ENCODE assay signal across 8 cellular contexts in the genomic region with DNA sequence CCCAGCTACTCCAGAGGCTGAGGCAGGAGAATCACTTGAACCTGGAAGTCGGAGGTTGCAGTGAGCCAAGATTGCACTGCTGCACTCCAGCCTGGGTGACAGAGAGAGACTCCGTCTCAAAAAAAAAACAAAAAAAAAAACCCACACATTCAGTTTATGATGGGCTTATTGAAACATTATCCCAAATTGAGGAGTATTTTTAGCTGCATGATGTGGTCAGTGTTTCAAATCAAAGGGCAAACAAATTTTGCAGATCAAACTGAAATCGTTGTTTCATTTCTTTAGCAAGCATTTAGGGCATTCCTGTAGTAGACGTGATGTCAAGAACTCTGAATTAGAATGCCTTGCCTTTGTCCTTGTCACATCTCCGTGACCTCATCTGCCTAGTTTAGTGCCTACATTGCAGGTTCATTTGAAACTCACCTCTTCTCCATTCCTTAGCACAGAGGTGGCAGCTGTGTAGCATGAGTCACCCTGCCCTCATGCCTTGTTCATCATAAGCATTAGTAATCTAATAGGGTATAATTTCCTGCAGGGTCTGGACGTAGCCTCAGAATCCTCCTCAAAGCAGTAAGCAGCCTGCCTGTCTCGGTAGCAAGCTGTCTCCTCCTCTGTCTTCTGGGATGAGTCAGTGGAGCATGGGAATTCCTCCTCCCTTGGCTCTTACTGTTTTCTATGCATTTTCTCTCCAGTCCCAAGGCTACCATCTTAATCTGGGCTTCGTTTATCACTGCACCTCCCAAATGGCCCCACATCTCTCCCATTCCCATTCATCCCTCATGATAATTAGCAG.
DNase-seq lines count a peak whose midpoint lies in the region; TF ChIP-seq lines count a peak whose summit lies in the region.

No MANE protein-coding gene starts in this region.

- 91 to 96% methylated on average over 8 of the region's 8 CpGs for WGBS in thyroid gland, 2 donors

- H3K36me3 ChIP-seq in thyroid gland, result peaks cover 22 to 27% of the 10 kb centered on the region in 2 donors
- peaks cover 6% of the 10 kb centered on the region for H3K36me3 ChIP-seq in H7 (replicated peaks; ENCODE audit: control insufficient read depth, insufficient read depth, low read length)

- no peaks in the 10 kb centered on the region for H3K9me3 ChIP-seq in thyroid gland

- no peak for TF ChIP-seq CTCF in thyroid gland (IDR thresholded peaks at IDR 0.05)

- H3K27ac Mint-ChIP-seq in T-helper 2 cell treated with Interferon-gamma antibody and Interleukin-4, amounts not matched to agents 5 μg/mL and 100 μg/mL, for 36 hours, result peak overlapping the region; percentile 82

- intact Hi-C loops in thyroid gland (cut with DNase I), result no loop called here

- H3K36me3 Mint-ChIP-seq in T-helper 2 cell treated with Interferon-gamma antibody and Interleukin-4, amounts not matched to agents 5 μg/mL and 100 μg/mL, for 36 hours (ENCODE audit: low read depth), result peaks cover 34% of the 10 kb centered on the region

- no peak overlapping the region for H3K27ac ChIP-seq in thyroid gland

- no peak overlapping the region for H3K4me3 Mint-ChIP-seq in T-helper 2 cell treated with Interferon-gamma antibody and Interleukin-4, amounts not matched to agents 5 μg/mL and 100 μg/mL, for 36 hours

- DNase-seq in NCI-H2196 (lab: John Stamatoyannopoulos, UW; ENCODE audit: unreplicated experiment) (peak; percentile 7), NCI-H2196 treated with DMSO at 0.1 percent for 48 hours (lab: John Stamatoyannopoulos, UW; ENCODE audit: unreplicated experiment) (no peak), fibroblast of the conjunctiva (ENCODE audit: low read depth) (peak; percentile 64), thyroid gland (no peak), H7 (no peak), GM19240 (ENCODE audit: insufficient read length, low spot score) (no peak)
- no peak for DNase-seq in T-helper 2 cell treated with Interferon-gamma antibody and Interleukin-4, amounts not matched to agents 5 μg/mL and 100 μg/mL, for 36 hours (ENCODE audit: low spot score)
- peak in 2 of 3 experiments; percentile 18 to 32 for DNase-seq in stimulated activated CD4-positive, alpha-beta T cell treated with anti-CD3 and anti-CD28 coated beads, TNF-alpha, amount 100 ng/mL, for 24 hours (ENCODE audit: low read depth in 3 of 3)

- no peak overlapping the region for H3K4me3 ChIP-seq in thyroid gland (replicated peaks in 1 of 3)
- no peak overlapping the region for H3K4me3 ChIP-seq in H7 (ENCODE audit: insufficient read depth, low read depth, low read length)

- H3K4me1 Mint-ChIP-seq in T-helper 2 cell treated with Interferon-gamma antibody and Interleukin-4, amounts not matched to agents 5 μg/mL and 100 μg/mL, for 36 hours (ENCODE audit: low read depth), result peaks cover 24% of the 10 kb centered on the region

- no peaks in the 10 kb centered on the region for H3K27me3 ChIP-seq in thyroid gland
- no peaks in the 10 kb centered on the region for H3K27me3 ChIP-seq in H7 (ENCODE audit: control insufficient read depth, insufficient read depth, low read length)

- TF ChIP-seq POLR2A in thyroid gland (IDR thresholded peaks at IDR 0.05), result no peak

- H3K9me3 Mint-ChIP-seq in T-helper 2 cell treated with Interferon-gamma antibody and Interleukin-4, amounts not matched to agents 5 μg/mL and 100 μg/mL, for 36 hours, result no peaks in the 10 kb centered on the region

- no peaks in the 10 kb centered on the region for H3K4me1 ChIP-seq in thyroid gland

- H3K27me3 Mint-ChIP-seq in T-helper 2 cell treated with Interferon-gamma antibody and Interleukin-4, amounts not matched to agents 5 μg/mL and 100 μg/mL, for 36 hours (ENCODE audit: low read depth), result no peaks in the 10 kb centered on the region

Comparison
In these comparisons a context has a peak if more than half of its experiments do, and no peak if none do; other contexts are left out.
1. DNase-seq: peak in NCI-H2196 (single experiment), fibroblast of the conjunctiva (single experiment) and stimulated activated CD4-positive, alpha-beta T cell treated with anti-CD3 and anti-CD28 coated beads, TNF-alpha, amount 100 ng/mL, for 24 hours (2 of 3); none in NCI-H2196 treated with DMSO at 0.1 percent for 48 hours (single experiment), T-helper 2 cell treated with Interferon-gamma antibody and Interleukin-4, amounts not matched to agents 5 μg/mL and 100 μg/mL, for 36 hours (single experiment), thyroid gland (0 of 2), H7 (single experiment) and GM19240 (single experiment).